In the genomic region with DNA sequence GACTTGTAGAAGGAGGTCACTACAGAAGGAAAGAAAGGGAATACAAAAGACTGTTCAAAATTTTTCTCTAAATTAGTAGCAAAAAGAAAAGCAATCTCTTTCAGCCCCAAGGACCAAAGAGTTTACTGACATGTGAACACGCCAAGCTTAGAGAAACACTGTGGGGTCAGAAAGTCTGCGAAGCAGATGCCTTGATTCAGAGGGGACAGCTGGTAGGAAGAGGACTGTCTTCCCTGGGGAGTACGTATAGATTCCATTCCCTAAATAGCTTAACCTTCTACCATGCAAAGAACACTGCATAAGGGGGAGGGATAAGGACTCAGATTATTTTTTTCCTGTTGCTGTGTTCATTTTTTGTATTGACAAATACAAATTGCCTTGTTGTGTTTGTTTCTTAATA, we compare ENCODE assay signal across 16 cellular contexts.
DNase-seq lines count a peak whose midpoint lies in the region; TF ChIP-seq lines count a peak whose summit lies in the region.
"Had no signal": no experiment of that assay in that cellular context is flagged by ENCODE, and none has a peak within 500 bp of the region (broad histone marks: within the 10 kb centered on the region; RNA-seq: fewer than 3 reads in every experiment).

No MANE protein-coding gene starts in this region.

- H3K4me3 ChIP-seq in BLaER1 (peak overlapping the region; percentile 18; the same call in 1 of the 2 replicates), SJCRH30 (peak overlapping the region; percentile 22)
- H3K4me3 ChIP-seq: SK-N-MC had no signal

- H3K36me3 ChIP-seq in BLaER1 (no peaks in the 10 kb centered on the region), SJCRH30 (no peaks in the 10 kb centered on the region)

- DNase-seq in NCI-H1694 (lab: John Stamatoyannopoulos, UW): peak; percentile 86
- DNase-seq in SJCRH30: peak; percentile 84 to 95
- no peak for DNase-seq in MV-4-11 (lab: John Stamatoyannopoulos, UW)
- DNase-seq in NCI-H2081 (lab: John Stamatoyannopoulos, UW): no peak
- no peak for DNase-seq in endothelial cell (ENCODE audit: low spot score)
- DNase-seq in activated naive CD4-positive, alpha-beta T cell treated with anti-CD3 and anti-CD28 coated beads, Interleukin-2, amount 10 ng/mL, durations not matched to agents 7 days and 5 days: no peak
- DNase-seq: GF-D8, KBM-7, NCI-H1092 treated with DMSO at 0.1 percent for 48 hours, NCI-H187 treated with DMSO at 0.1 percent for 48 hours, NCI-H526 treated with DMSO at 0.1 percent for 48 hours had no signal

- no peaks in the 10 kb centered on the region for H3K27me3 ChIP-seq in BLaER1
- no peaks in the 10 kb centered on the region for H3K27me3 ChIP-seq in SJCRH30

- TF ChIP-seq CTCF in nephron (IDR thresholded peaks at IDR 0.05; ENCODE audit: unreplicated experiment in 3 of 3) (no peak), endothelial cell (IDR thresholded peaks at IDR 0.05; ENCODE audit: unreplicated experiment) (no peak)

- peak overlapping the region; percentile 69 for H3K27ac ChIP-seq in BLaER1
- peak overlapping the region; percentile 84 for H3K27ac ChIP-seq in SJCRH30
- H3K27ac ChIP-seq: HL-60, SK-N-MC had no signal

- H3K27ac Mint-ChIP-seq in nephron (peak overlapping the region; percentile 34 to 57 (median 53)), endothelial cell (ENCODE audit: unreplicated experiment) (no peak overlapping the region)
- no peak overlapping the region for H3K27ac Mint-ChIP-seq in activated naive CD4-positive, alpha-beta T cell treated with anti-CD3 and anti-CD28 coated beads, Interleukin-2, amount 10 ng/mL, durations not matched to agents 7 days and 5 days
- H3K27ac Mint-ChIP-seq: CD14-positive monocyte had no signal

- peak overlapping the region in 1 of 3 experiments; percentile 25 for H3K4me3 Mint-ChIP-seq in nephron
- no peak overlapping the region for H3K4me3 Mint-ChIP-seq in endothelial cell (ENCODE audit: unreplicated experiment)
- H3K4me3 Mint-ChIP-seq in activated naive CD4-positive, alpha-beta T cell treated with anti-CD3 and anti-CD28 coated beads, Interleukin-2, amount 10 ng/mL, durations not matched to agents 7 days and 5 days: no peak overlapping the region

- 0 out of 2 replicates have a peak, but pooled peaks cover 3% of the 10 kb centered on the region for H3K9me3 ChIP-seq in BLaER1
- H3K9me3 ChIP-seq in SJCRH30 (replicated peaks): no peaks in the 10 kb centered on the region

- no peaks in the 10 kb centered on the region for H4K20me1 ChIP-seq in BLaER1

- peaks cover 71% of the 10 kb centered on the region for H3K4me1 ChIP-seq in BLaER1
- peaks cover 66% of the 10 kb centered on the region for H3K4me1 ChIP-seq in SJCRH30

- peaks cover 39% of the 10 kb centered on the region for H3K4me1 Mint-ChIP-seq in nephron
- H3K4me1 Mint-ChIP-seq in endothelial cell (ENCODE audit: unreplicated experiment): no peaks in the 10 kb centered on the region
- H3K4me1 Mint-ChIP-seq in activated naive CD4-positive, alpha-beta T cell treated with anti-CD3 and anti-CD28 coated beads, Interleukin-2, amount 10 ng/mL, durations not matched to agents 7 days and 5 days: no peaks in the 10 kb centered on the region

- peak overlapping the region; percentile 78 for H3K4me2 ChIP-seq in BLaER1

- peak overlapping the region; percentile 36; the same call in 1 of the 2 replicates for H3K9ac ChIP-seq in BLaER1

- H3K27me3 Mint-ChIP-seq in nephron (ENCODE audit: low read depth) (peaks cover 5% of the 10 kb centered on the region), endothelial cell (ENCODE audit: unreplicated experiment) (peaks cover 2% of the 10 kb centered on the region)
- H3K27me3 Mint-ChIP-seq in activated naive CD4-positive, alpha-beta T cell treated with anti-CD3 and anti-CD28 coated beads, Interleukin-2, amount 10 ng/mL, durations not matched to agents 7 days and 5 days: no peaks in the 10 kb centered on the region

- CTCF ChIA-PET in activated naive CD4-positive, alpha-beta T cell treated with anti-CD3 and anti-CD28 coated beads, Interleukin-2, amount 10 ng/mL, durations not matched to agents 7 days and 5 days (lab: Charles Lee): no interaction called here

- H3K36me3 Mint-ChIP-seq in nephron (ENCODE audit: low read depth): no peaks in the 10 kb centered on the region
- H3K36me3 Mint-ChIP-seq in endothelial cell (ENCODE audit: low read depth, unreplicated experiment): no peaks in the 10 kb centered on the region
- H3K36me3 Mint-ChIP-seq in activated naive CD4-positive, alpha-beta T cell treated with anti-CD3 and anti-CD28 coated beads, Interleukin-2, amount 10 ng/mL, durations not matched to agents 7 days and 5 days: no peaks in the 10 kb centered on the region
- H3K36me3 Mint-ChIP-seq: CD14-positive monocyte had no signal

- H3K9me3 Mint-ChIP-seq in nephron: no peaks in the 10 kb centered on the region
- H3K9me3 Mint-ChIP-seq in endothelial cell (ENCODE audit: unreplicated experiment): no peaks in the 10 kb centered on the region
- no peaks in the 10 kb centered on the region for H3K9me3 Mint-ChIP-seq in activated naive CD4-positive, alpha-beta T cell treated with anti-CD3 and anti-CD28 coated beads, Interleukin-2, amount 10 ng/mL, durations not matched to agents 7 days and 5 days

Comparison
In these comparisons a context has a peak if more than half of its experiments do, and no peak if none do; other contexts are left out.
1. DNase-seq: peak in NCI-H1694 (single experiment) and SJCRH30 (2 of 2); none in MV-4-11 (single experiment), NCI-H2081 (0 of 2), endothelial cell (single experiment) and activated naive CD4-positive, alpha-beta T cell treated with anti-CD3 and anti-CD28 coated beads, Interleukin-2, amount 10 ng/mL, durations not matched to agents 7 days and 5 days (single experiment).
2. H3K27ac Mint-ChIP-seq: peak in nephron (3 of 3); none in endothelial cell (single experiment) and activated naive CD4-positive, alpha-beta T cell treated with anti-CD3 and anti-CD28 coated beads, Interleukin-2, amount 10 ng/mL, durations not matched to agents 7 days and 5 days (single experiment).